In genomic region chr1:34784751-34785221, GRCh38 we compare ENCODE assay signal across 18 cellular contexts. TPM values are rescaled to one million over a fixed set of nuclear protein-coding genes. Genes with fewer than 3 reads are reported as not detected.
"Had no signal": no experiment of that assay in that cellular context is flagged by ENCODE, and none has a peak within 500 bp of the region (broad histone marks: within the 10 kb centered on the region; RNA-seq: fewer than 3 reads in every experiment).

No MANE protein-coding gene starts in this region.

- H3K36me3 ChIP-seq: adrenal gland, thyroid gland had no signal

- DNase-seq: activated CD4-positive, alpha-beta T cell treated with anti-CD3 and anti-CD28 coated beads, Interleukin-2, amount 10 ng/mL, durations not matched to agents 7 days and 5 days; activated CD4-positive, CD25-positive, alpha-beta regulatory T cell; activated naive CD4-positive, alpha-beta T cell treated with anti-CD3 and anti-CD28 coated beads, Interleukin-2, amount 50 U/mL, for 16 hours; adrenal gland; central memory CD4-positive, alpha-beta T cell; cortex of kidney; effector memory CD4-positive, alpha-beta T cell; kidney glomerular epithelial cell; midbrain; small intestine; T-helper 17 cell; thyroid gland had no signal

- H3K4me3 ChIP-seq: adrenal gland, hepatocyte, thyroid gland had no signal

- ATAC-seq: stimulated activated effector memory CD8-positive, alpha-beta T cell treated with anti-CD3 and anti-CD28 coated beads, Interleukin-12 subunit alpha, Interleukin-12 subunit beta, amount 100 ng/mL, for 72 hours; T-helper 17 cell had no signal

- H3K4me1 ChIP-seq: parathyroid adenoma had no signal

- H3K9me3 ChIP-seq: adrenal gland, thyroid gland had no signal

- H3K27ac ChIP-seq: adrenal gland, hepatocyte, parathyroid adenoma, thyroid gland had no signal

RNA-seq across cellular contexts. Expression of gene GJB3, which starts 3.8 kb away (rescaled TPM):
- total RNA-seq: activated CD4-positive, alpha-beta T cell treated with anti-CD3 and anti-CD28 coated beads, Interleukin-2, amount 10 ng/mL, durations not matched to agents 7 days and 5 days; activated CD8-positive, alpha-beta memory T cell treated with anti-CD3 and anti-CD28 coated beads for 36 hours; T-helper 17 cell had no signal

RNA-seq across cellular contexts. Expression of gene GJA4, which starts 8.0 kb away (rescaled TPM):
- total RNA-seq: activated CD4-positive, alpha-beta T cell treated with anti-CD3 and anti-CD28 coated beads, Interleukin-2, amount 10 ng/mL, durations not matched to agents 7 days and 5 days; activated CD8-positive, alpha-beta memory T cell treated with anti-CD3 and anti-CD28 coated beads for 36 hours; epithelial cell of proximal tubule had no signal

RNA-seq across cellular contexts. Expression of gene GJB4, which starts 25.2 kb away (rescaled TPM):
- total RNA-seq: activated CD4-positive, alpha-beta T cell treated with anti-CD3 and anti-CD28 coated beads, Interleukin-2, amount 10 ng/mL, durations not matched to agents 7 days and 5 days; activated CD8-positive, alpha-beta memory T cell treated with anti-CD3 and anti-CD28 coated beads for 36 hours; adrenal gland; liver; T-helper 17 cell; thyroid gland had no signal

RNA-seq across cellular contexts. Expression of gene GJB5, which starts 29.9 kb away (rescaled TPM):
- total RNA-seq: activated CD4-positive, alpha-beta T cell treated with anti-CD3 and anti-CD28 coated beads, Interleukin-2, amount 10 ng/mL, durations not matched to agents 7 days and 5 days; activated CD8-positive, alpha-beta memory T cell treated with anti-CD3 and anti-CD28 coated beads for 36 hours; adrenal gland; epithelial cell of proximal tubule; liver; T-helper 17 cell; thyroid gland had no signal
